ENCODE assay signal across 24 cellular contexts in genomic region chr20:8370774-8371173, GRCh38.
"Had no signal": no experiment of that assay in that cellular context is flagged by ENCODE, and none has a peak within 500 bp of the region (broad histone marks: within the 10 kb centered on the region; RNA-seq: fewer than 3 reads in every experiment).

No MANE protein-coding gene starts in this region.

- H3K36me3 ChIP-seq: colonic mucosa, esophagus squamous epithelium, gastrocnemius medialis, heart right ventricle, left lung had no signal

- H3K9me3 ChIP-seq: colonic mucosa, esophagus squamous epithelium, gastrocnemius medialis, heart right ventricle, left lung had no signal

- DNase-seq: colonic mucosa; cortex of kidney; effector CD8-positive, alpha-beta T cell; effector memory CD8-positive, alpha-beta T cell; endodermal cell; erythroblast; esophagus squamous epithelium; foreskin fibroblast; foreskin melanocyte; gastrocnemius medialis; glutamatergic neuron; heart right ventricle; hippocampal formation; left cardiac atrium; left lung; left ventricle myocardium superior; mammary epithelial cell; mesendoderm; midbrain had no signal

- H3K27me3 ChIP-seq: colonic mucosa, esophagus squamous epithelium, gastrocnemius medialis, heart right ventricle, left lung had no signal

- H3K27ac ChIP-seq: colonic mucosa, epithelial cell of prostate, esophagus squamous epithelium, gastrocnemius medialis, heart right ventricle, left lung had no signal

- H3K36me3 Mint-ChIP-seq: memory B cell had no signal

- H3K4me3 ChIP-seq: colonic mucosa, esophagus squamous epithelium, gastrocnemius medialis, heart right ventricle, left lung, lung had no signal

- H3K27ac Mint-ChIP-seq: effector memory CD8-positive, alpha-beta T cell; endodermal cell; memory B cell had no signal

- H3K27me3 Mint-ChIP-seq: effector memory CD8-positive, alpha-beta T cell had no signal

- H3K9me3 Mint-ChIP-seq: dendritic cell treated with granulocyte-macrophage colony-stimulating factor and Interleukin-4, amounts not matched to agents 40 ng/mL and 50 ng/mL, for 4 days; effector memory CD8-positive, alpha-beta T cell; endodermal cell; memory B cell had no signal

- H3K4me1 ChIP-seq: colonic mucosa, esophagus squamous epithelium had no signal

- ATAC-seq: effector memory CD8-positive, alpha-beta T cell; esophagus mucosa; gastrocnemius medialis; heart right ventricle; left cardiac atrium; left lung; left ventricle myocardium superior had no signal

- H3K4me3 Mint-ChIP-seq: dendritic cell treated with granulocyte-macrophage colony-stimulating factor and Interleukin-4, amounts not matched to agents 40 ng/mL and 50 ng/mL, for 4 days; effector memory CD8-positive, alpha-beta T cell; endodermal cell; memory B cell had no signal
